ENCODE assay signal across 7 cellular contexts in genomic region chr7:49665963-49666362, GRCh38.
DNase-seq lines count a peak whose midpoint lies in the region; ATAC-seq, FAIRE-seq and TF ChIP-seq lines count a peak whose summit lies in the region.
"Not testable (repeated sequence)": the region's sequence is repeated elsewhere in the genome, so short reads cannot be mapped to it uniquely, and the experiment has no call there.

No MANE protein-coding gene starts in this region.

- in situ Hi-C loops in HepG2 (cut with HindIII; ENCODE audit: extremely low pct_ligation_motif_present, low pct_unique_long_range_greater_than_20kb) = not testable (repeated sequence)

- TF ChIP-seq RAD21 in HepG2 (CRISPR knock-in tag; IDR thresholded peaks at IDR 0.05) = not testable (repeated sequence)

- not testable (repeated sequence) for H3K36me3 ChIP-seq in ES-I3 (ENCODE audit: insufficient read depth, low read length); HUES48 (ENCODE audit: control insufficient read depth, insufficient read depth, low read length); HepG2 (replicated peaks in 1 of 2; ENCODE audit: control insufficient read depth in 1 of 2, insufficient read depth in 2 of 2, low read length in 2 of 2)

- H3K9me3 ChIP-seq in ES-I3 (ENCODE audit: control insufficient read depth, insufficient read depth, low read length); HUES48 (ENCODE audit: control insufficient read depth, insufficient read depth, low read length); HepG2 (ENCODE audit: low read length): not testable (repeated sequence)

- H3K27me3 ChIP-seq in HUES48 (ENCODE audit: control insufficient read depth, insufficient read depth, low read length); HepG2 (ENCODE audit: control insufficient read depth in 1 of 2, insufficient read depth in 2 of 2, low read length in 2 of 2): not testable (repeated sequence)

- peaks cover 31% of the 10 kb centered on the region for H3K4me1 Mint-ChIP-seq in WTC11
- H3K4me1 Mint-ChIP-seq in neural crest cell = peaks cover 11% of the 10 kb centered on the region
- not testable (repeated sequence) for H3K4me1 Mint-ChIP-seq in progenitor cell of endocrine pancreas (ENCODE audit: low read depth)

- not testable (repeated sequence) for H2AFZ ChIP-seq in HepG2 (ENCODE audit: low read length)

- CTCF ChIA-PET in WTC11 (lab: Charles Lee) = interaction anchor here (1.5 kb wide), 1 partner anchor 111 kb away, joined by 3 read pairs; no protein-coding TSS in a partner anchor
- CTCF ChIA-PET in HepG2 (lab: Yijun Ruan, JAX; ENCODE audit: low intra/inter-chr PET ratio, low total read pairs) = not testable (repeated sequence)

- H3K27ac ChIP-seq in HUES48 (ENCODE audit: low read depth, low read length) = peak overlapping the region; percentile 45
- not testable (repeated sequence) for H3K27ac ChIP-seq in HepG2 (ENCODE audit: extremely low read length, insufficient read depth, low read length)

- FAIRE-seq in HepG2 (lab: Jason Lieb, UNC) = not testable (repeated sequence)

- not testable (repeated sequence) for H3K4me3 Mint-ChIP-seq in WTC11; neural crest cell; progenitor cell of endocrine pancreas (ENCODE audit: low read depth)

- H3K4me2 ChIP-seq in HepG2 (ENCODE audit: low read depth, low read length) = not testable (repeated sequence)

- H3K27me3 Mint-ChIP-seq in WTC11 (ENCODE audit: low read depth); neural crest cell (ENCODE audit: low read depth); progenitor cell of endocrine pancreas: not testable (repeated sequence)

- not testable (repeated sequence) for ATAC-seq in WTC11, HepG2

- intact Hi-C loops in HepG2 (cut with micrococcal nuclease; ENCODE audit: unreplicated experiment) = not testable (repeated sequence)

- H3K36me3 Mint-ChIP-seq in WTC11 = peaks cover 16% of the 10 kb centered on the region
- not testable (repeated sequence) for H3K36me3 Mint-ChIP-seq in neural crest cell (ENCODE audit: low read depth); progenitor cell of endocrine pancreas (ENCODE audit: insufficient read depth)

- TF ChIP-seq POLR2A in HepG2 (IDR thresholded peaks at IDR 0.05; ENCODE audit: insufficient read depth in 1 of 2, low read depth in 2 of 2, low read length in 2 of 2) = not testable (repeated sequence)

- not testable (repeated sequence) for H4K20me1 ChIP-seq in HepG2 (ENCODE audit: insufficient read depth, low read length)

- peak overlapping the region; percentile 20; the same call in 1 of the 2 replicates for H3K9ac ChIP-seq in ES-I3 (ENCODE audit: low read depth, low read length)
- H3K9ac ChIP-seq in HUES48 (ENCODE audit: low read depth, low read length); HepG2 (ENCODE audit: insufficient read depth, low read depth, low read length): not testable (repeated sequence)

- H3K27ac Mint-ChIP-seq in WTC11 = peak overlapping the region; percentile 93
- peak overlapping the region; percentile 10 for H3K27ac Mint-ChIP-seq in neural crest cell (ENCODE audit: unreplicated experiment)
- H3K27ac Mint-ChIP-seq in progenitor cell of endocrine pancreas = peak overlapping the region; percentile 37

- H3K79me2 ChIP-seq in HepG2 (ENCODE audit: insufficient read depth, low read length) = not testable (repeated sequence)

- TF ChIP-seq CTCF in WTC11 (IDR thresholded peaks at IDR 0.05); HepG2 (CRISPR knock-in tag; IDR thresholded peaks at IDR 0.05); neural crest cell (conservative IDR thresholded peaks at IDR 0.05); progenitor cell of endocrine pancreas (IDR thresholded peaks at IDR 0.05; ENCODE audit: unreplicated experiment): not testable (repeated sequence)

- POLR2A ChIA-PET in WTC11 (lab: Charles Lee); HepG2 (lab: Yijun Ruan, JAX): not testable (repeated sequence)

- peak; percentile 10 for DNase-seq in NCI-H82 (lab: John Stamatoyannopoulos, UW)
- DNase-seq in WTC11 (ENCODE audit: low spot score) = peak; percentile 48
- not testable (repeated sequence) for DNase-seq in HepG2 (ENCODE audit: low spot score); progenitor cell of endocrine pancreas (ENCODE audit: low spot score, unreplicated experiment)
- peak; percentile 3 for DNase-seq in neural crest cell (ENCODE audit: low read depth, low spot score)

- WGBS in HepG2 (ENCODE audit: low lambda C conversion rate) = 21% methylated on average over 6 of the region's 10 CpGs

- not testable (repeated sequence) for BruUV-seq in HepG2 (replicated peaks; lab: Mats Ljungman, UMichigan)

- peaks cover 25% of the 10 kb centered on the region for H3K9me3 Mint-ChIP-seq in WTC11
- H3K9me3 Mint-ChIP-seq in neural crest cell = not testable (repeated sequence)
- peaks cover 15% of the 10 kb centered on the region for H3K9me3 Mint-ChIP-seq in progenitor cell of endocrine pancreas (ENCODE audit: low read depth)

- H3K4me1 ChIP-seq in ES-I3 (ENCODE audit: insufficient read depth, low read length); HUES48 (ENCODE audit: control insufficient read depth, insufficient read depth, low read length); HepG2 (ENCODE audit: insufficient read depth, low read length): not testable (repeated sequence)

- not testable (repeated sequence) for H3K4me3 ChIP-seq in HUES48 (ENCODE audit: low read depth, low read length); HepG2 (replicated peaks in 1 of 3; ENCODE audit: insufficient read depth in 1 of 3, low read depth in 2 of 3, low read length in 3 of 3)

- TF ChIP-seq EP300 in HepG2 (IDR thresholded peaks at IDR 0.05; ENCODE audit: low read depth in 2 of 2, low read length in 2 of 2); HepG2 (CRISPR knock-in tag; IDR thresholded peaks at IDR 0.05; ENCODE audit: borderline replicate concordance): not testable (repeated sequence)

TF ChIP-seq in WTC11, 78 proteins besides CTCF, POLR2A, EP300 and RAD21:
- TF ChIP-seq ZNF281 (CRISPR knock-in tag; IDR thresholded peaks at IDR 0.05) = peak; percentile 57; the same call in 1 of the 2 replicates

TF ChIP-seq in HepG2, 621 proteins besides CTCF, POLR2A, EP300 and RAD21:
- TF ChIP-seq ZNF281 (CRISPR knock-in tag; IDR thresholded peaks at IDR 0.05; ENCODE audit: borderline replicate concordance) = peak; percentile 54; the same call in 1 of the 2 replicates

Comparison
In these comparisons a context has a peak if more than half of its experiments do, and no peak if none do; other contexts are left out.
1. H3K27ac Mint-ChIP-seq: peak in every context shown above with its lines; median percentile 93 in WTC11; 37 in progenitor cell of endocrine pancreas; 10 in neural crest cell.